In genomic region chr7:99420213-99420612, GRCh38 we compare ENCODE assay signal across 23 cellular contexts. TPM values are rescaled to one million over a fixed set of nuclear protein-coding genes. Genes with fewer than 3 reads are reported as not detected.
DNase-seq lines count a peak whose midpoint lies in the region; ATAC-seq, FAIRE-seq and TF ChIP-seq lines count a peak whose summit lies in the region.
"Had no signal": no experiment of that assay in that cellular context is flagged by ENCODE, and none has a peak within 500 bp of the region (broad histone marks: within the 10 kb centered on the region; RNA-seq: fewer than 3 reads in every experiment).

No MANE protein-coding gene starts in this region.

- H3K4me3 Mint-ChIP-seq in Caco-2 (ENCODE audit: unreplicated experiment): no peak overlapping the region
- H3K4me3 Mint-ChIP-seq in activated T-helper 17 cell treated with anti-CD3 and anti-CD28 coated beads, Interleukin-2, amount 50 U/mL, for 72 hours: no peak overlapping the region
- H3K4me3 Mint-ChIP-seq in naive thymus-derived CD4-positive, alpha-beta T cell: no peak overlapping the region
- no peak overlapping the region for H3K4me3 Mint-ChIP-seq in activated naive CD4-positive, alpha-beta T cell treated with anti-CD3 and anti-CD28 coated beads for 36 hours
- H3K4me3 Mint-ChIP-seq: CD14-positive monocyte had no signal

- H3K4me3 ChIP-seq in BLaER1: no peak overlapping the region
- H3K4me3 ChIP-seq in Caco-2 (ENCODE audit: low read depth, low read length): no peak overlapping the region
- no peak overlapping the region for H3K4me3 ChIP-seq in naive thymus-derived CD4-positive, alpha-beta T cell (ENCODE audit: low read length)
- no peak overlapping the region for H3K4me3 ChIP-seq in colonic mucosa

- no peak for TF ChIP-seq POLR2A in H54 (IDR thresholded peaks at IDR 0.05; ENCODE audit: low read depth, low read length)

- no peaks in the 10 kb centered on the region for H3K27me3 Mint-ChIP-seq in Caco-2 (ENCODE audit: insufficient read depth, unreplicated experiment)
- H3K27me3 Mint-ChIP-seq in activated T-helper 17 cell treated with anti-CD3 and anti-CD28 coated beads, Interleukin-2, amount 50 U/mL, for 72 hours: no peaks in the 10 kb centered on the region
- H3K27me3 Mint-ChIP-seq in naive thymus-derived CD4-positive, alpha-beta T cell: no peaks in the 10 kb centered on the region
- no peaks in the 10 kb centered on the region for H3K27me3 Mint-ChIP-seq in activated naive CD4-positive, alpha-beta T cell treated with anti-CD3 and anti-CD28 coated beads for 36 hours (ENCODE audit: low read depth)

- H3K36me3 ChIP-seq in BLaER1 (peaks cover 99% of the 10 kb centered on the region), Caco-2 (ENCODE audit: control insufficient read depth, insufficient read depth, low read length) (peaks cover 18% of the 10 kb centered on the region), colonic mucosa (peaks cover 40% of the 10 kb centered on the region)
- peaks cover 13 to 89% (median 17%) of the 10 kb centered on the region in 3 experiments for H3K36me3 ChIP-seq in naive thymus-derived CD4-positive, alpha-beta T cell (ENCODE audit: control insufficient read depth in 2 of 3, insufficient read depth in 3 of 3, low read length in 3 of 3)

- CTCF ChIA-PET in Caco-2 (lab: Charles Lee): interaction anchor here (0.8 to 1.1 kb wide), 2 partner anchors 8 to 12 kb away, joined by 3 read pairs; partner anchors contain the start of genes BUD31 and PDAP1
- CTCF ChIA-PET in naive thymus-derived CD4-positive, alpha-beta T cell (lab: Charles Lee): interaction anchor here (1.4 kb wide), 1 partner anchor 55 kb away, joined by 4 read pairs; no protein-coding TSS in a partner anchor
- CTCF ChIA-PET in activated naive CD4-positive, alpha-beta T cell treated with anti-CD3 and anti-CD28 coated beads for 36 hours (lab: Charles Lee): no interaction called here

- no TSS peak for BruUV-seq in Caco-2 (replicated peaks; lab: Mats Ljungman, UMichigan)

- no peak overlapping the region for H3K9ac ChIP-seq in BLaER1
- H3K9ac ChIP-seq in colonic mucosa (ENCODE audit: low read depth in 2 of 2, low read length in 2 of 2): no peak overlapping the region
- H3K9ac ChIP-seq: SK-N-SH had no signal

- H3K9me3 Mint-ChIP-seq in Caco-2 (ENCODE audit: unreplicated experiment): no peaks in the 10 kb centered on the region
- H3K9me3 Mint-ChIP-seq in activated T-helper 17 cell treated with anti-CD3 and anti-CD28 coated beads, Interleukin-2, amount 50 U/mL, for 72 hours: no peaks in the 10 kb centered on the region
- peaks cover 0 to 1% (median 0%) of the 10 kb centered on the region in 11 donors for H3K9me3 Mint-ChIP-seq in naive thymus-derived CD4-positive, alpha-beta T cell
- no peaks in the 10 kb centered on the region for H3K9me3 Mint-ChIP-seq in activated naive CD4-positive, alpha-beta T cell treated with anti-CD3 and anti-CD28 coated beads for 36 hours

- H3K27ac ChIP-seq in BLaER1 (peak overlapping the region; percentile 25; the same call in 1 of the 2 replicates), colonic mucosa (no peak overlapping the region)
- H3K27ac ChIP-seq in naive thymus-derived CD4-positive, alpha-beta T cell (ENCODE audit: low read depth, low read length): no peak overlapping the region

- H3K27ac Mint-ChIP-seq in Caco-2 (ENCODE audit: unreplicated experiment): peak overlapping the region; percentile 64
- peak overlapping the region; percentile 19 for H3K27ac Mint-ChIP-seq in activated T-helper 17 cell treated with anti-CD3 and anti-CD28 coated beads, Interleukin-2, amount 50 U/mL, for 72 hours
- peak overlapping the region in 2 of 9 donors; percentile 26 to 59 for H3K27ac Mint-ChIP-seq in naive thymus-derived CD4-positive, alpha-beta T cell
- H3K27ac Mint-ChIP-seq in activated naive CD4-positive, alpha-beta T cell treated with anti-CD3 and anti-CD28 coated beads for 36 hours: no peak overlapping the region

- peaks cover 100% of the 10 kb centered on the region for H3K36me3 Mint-ChIP-seq in Caco-2 (ENCODE audit: insufficient read depth, unreplicated experiment)
- H3K36me3 Mint-ChIP-seq in activated T-helper 17 cell treated with anti-CD3 and anti-CD28 coated beads, Interleukin-2, amount 50 U/mL, for 72 hours (ENCODE audit: low read depth): peaks cover 84% of the 10 kb centered on the region
- peaks cover 3 to 30% (median 9%) of the 10 kb centered on the region in 5 donors for H3K36me3 Mint-ChIP-seq in naive thymus-derived CD4-positive, alpha-beta T cell
- peaks cover 39% of the 10 kb centered on the region for H3K36me3 Mint-ChIP-seq in activated naive CD4-positive, alpha-beta T cell treated with anti-CD3 and anti-CD28 coated beads for 36 hours (ENCODE audit: low read depth)

- intact Hi-C loops in Caco-2 (cut with micrococcal nuclease; ENCODE audit: unreplicated experiment) (no loop called here), colonic mucosa (cut with DNase I) (no loop called here)
- intact Hi-C loops in naive thymus-derived CD4-positive, alpha-beta T cell (cut with micrococcal nuclease): no loop called here
- intact Hi-C loops in activated naive CD4-positive, alpha-beta T cell treated with anti-CD3 and anti-CD28 coated beads for 36 hours (cut with micrococcal nuclease): no loop called here

- peaks cover 14% of the 10 kb centered on the region for H3K4me1 ChIP-seq in BLaER1
- H3K4me1 ChIP-seq in Caco-2: no peaks in the 10 kb centered on the region
- H3K4me1 ChIP-seq in naive thymus-derived CD4-positive, alpha-beta T cell (ENCODE audit: control insufficient read depth in 2 of 2, insufficient read depth in 2 of 2, low read length in 2 of 2): no peaks in the 10 kb centered on the region
- no peaks in the 10 kb centered on the region for H3K4me1 ChIP-seq in colonic mucosa

- POLR2A ChIA-PET in Caco-2 (lab: Charles Lee): interaction anchor here (0.6 to 2.0 kb wide), 2 partner anchors 11 to 36 kb away, joined by 3 to 13 read pairs; partner anchors contain the start of genes BUD31 and PDAP1
- POLR2A ChIA-PET in naive thymus-derived CD4-positive, alpha-beta T cell (lab: Charles Lee): interaction anchor here (1.4 kb wide), 1 partner anchor 11 kb away, joined by 5 read pairs; the partner anchor contains the start of genes BUD31 and PDAP1

- peak overlapping the region; percentile 59 for H3K4me2 ChIP-seq in BLaER1
- H3K4me2 ChIP-seq: SK-N-SH had no signal

- H3K4me1 Mint-ChIP-seq in Caco-2 (ENCODE audit: low read depth, unreplicated experiment): peaks cover 9% of the 10 kb centered on the region
- H3K4me1 Mint-ChIP-seq in activated T-helper 17 cell treated with anti-CD3 and anti-CD28 coated beads, Interleukin-2, amount 50 U/mL, for 72 hours: peaks cover under 1% of the 10 kb centered on the region
- peaks cover 0 to under 1% (median 0%) of the 10 kb centered on the region in 7 donors for H3K4me1 Mint-ChIP-seq in naive thymus-derived CD4-positive, alpha-beta T cell
- H3K4me1 Mint-ChIP-seq in activated naive CD4-positive, alpha-beta T cell treated with anti-CD3 and anti-CD28 coated beads for 36 hours (ENCODE audit: low read depth): peaks cover 6% of the 10 kb centered on the region
- H3K4me1 Mint-ChIP-seq: CD14-positive monocyte had no signal

- no peak for FAIRE-seq in H54 (lab: Jason Lieb, UNC)
- FAIRE-seq: GM12892, GM18507, HepG2, RCC 7860 had no signal

- ATAC-seq in activated T-helper 17 cell treated with anti-CD3 and anti-CD28 coated beads, Interleukin-2, amount 50 U/mL, for 72 hours (replicated peaks): no peak
- ATAC-seq in naive thymus-derived CD4-positive, alpha-beta T cell: peak; percentile 9

- no peak for TF ChIP-seq CTCF in Caco-2 (IDR thresholded peaks at IDR 0.05; ENCODE audit: insufficient read depth in 1 of 2, low read depth in 1 of 2, low read length in 1 of 2, severe bottlenecking in 1 of 2, unreplicated experiment in 1 of 2)
- TF ChIP-seq CTCF in colonic mucosa (IDR thresholded peaks at IDR 0.05): no peak

- H3K9me3 ChIP-seq in BLaER1: no peaks in the 10 kb centered on the region
- no peaks in the 10 kb centered on the region for H3K9me3 ChIP-seq in Caco-2
- H3K9me3 ChIP-seq in naive thymus-derived CD4-positive, alpha-beta T cell (ENCODE audit: control insufficient read depth in 2 of 3, low read length in 3 of 3): no peaks in the 10 kb centered on the region
- H3K9me3 ChIP-seq in colonic mucosa: no peaks in the 10 kb centered on the region
- H3K9me3 ChIP-seq: SK-N-SH had no signal

- no peak for DNase-seq in Caco-2
- no peak for DNase-seq in naive thymus-derived CD4-positive, alpha-beta T cell
- DNase-seq in H54 (ENCODE audit: insufficient read length, low spot score): no peak
- DNase-seq in colonic mucosa: no peak
- DNase-seq in activated naive CD4-positive, alpha-beta T cell treated with anti-CD3 and anti-CD28 coated beads for 36 hours: no peak
- DNase-seq: ACHN, EL, GOT3, KG1, MV-4-11, NCI-H1694 treated with DMSO at 0.1 percent for 48 hours, NCI-H2107, NCI-H510A, NCI-H774, SHP77, SK-N-SH had no signal

- H4K20me1 ChIP-seq in BLaER1: peaks cover 98% of the 10 kb centered on the region

- H3K27me3 ChIP-seq in BLaER1: no peaks in the 10 kb centered on the region
- no peaks in the 10 kb centered on the region for H3K27me3 ChIP-seq in Caco-2 (replicated peaks; ENCODE audit: control insufficient read depth, insufficient read depth, low read length)
- no peaks in the 10 kb centered on the region for H3K27me3 ChIP-seq in naive thymus-derived CD4-positive, alpha-beta T cell (ENCODE audit: control insufficient read depth in 2 of 2, insufficient read depth in 2 of 2, low read length in 2 of 2)
- no peaks in the 10 kb centered on the region for H3K27me3 ChIP-seq in colonic mucosa

RNA-seq across cellular contexts. Expression of gene BUD31, which starts 11.4 kb away (rescaled TPM):
- total RNA-seq in Caco-2 (2022) (199 and 220 TPM in 2 replicates), colonic mucosa (100 to 1,000 TPM in 1 of 2 donors, 10 to 100 TPM in 1; 82.8 to 113 TPM)
- 100 to 1,000 TPM in 1 of 2 donors, 10 to 100 TPM in 1; 96.1 to 138 TPM for total RNA-seq in activated T-helper 17 cell treated with anti-CD3 and anti-CD28 coated beads, Interleukin-2, amount 50 U/mL, for 72 hours
- 100 to 1,000 TPM in 2 of 5 experiments, 10 to 100 TPM in 3; 55.2 to 134 (median 83.9) TPM for total RNA-seq in naive thymus-derived CD4-positive, alpha-beta T cell
- 100 to 1,000 TPM; 148 to 173 TPM for polyA plus RNA-seq in naive thymus-derived CD4-positive, alpha-beta T cell
- 100 to 1,000 TPM; 160 to 176 TPM for total RNA-seq in activated naive CD4-positive, alpha-beta T cell treated with anti-CD3 and anti-CD28 coated beads for 36 hours

RNA-seq across cellular contexts. Expression of gene PDAP1, which starts 11.8 kb away (rescaled TPM):
- total RNA-seq in Caco-2 (2022) (180 and 191 TPM in 2 replicates), colonic mucosa (100 to 1,000 TPM in 1 of 2 donors, 10 to 100 TPM in 1; 79.7 to 133 TPM)
- 100 to 1,000 TPM in 1 of 2 donors, 10 to 100 TPM in 1; 73.7 to 129 TPM for total RNA-seq in activated T-helper 17 cell treated with anti-CD3 and anti-CD28 coated beads, Interleukin-2, amount 50 U/mL, for 72 hours
- 100 to 1,000 TPM in 1 of 5 experiments, 10 to 100 TPM in 4; 42.8 to 104 (median 64.0) TPM for total RNA-seq in naive thymus-derived CD4-positive, alpha-beta T cell
- 10 to 100 TPM; 38.4 to 41.2 TPM for polyA plus RNA-seq in naive thymus-derived CD4-positive, alpha-beta T cell
- total RNA-seq in activated naive CD4-positive, alpha-beta T cell treated with anti-CD3 and anti-CD28 coated beads for 36 hours: 100 to 1,000 TPM; 169 to 194 TPM

RNA-seq across cellular contexts. Expression of gene PTCD1, which starts 18.4 kb away (rescaled TPM):
- 59.6 TPM in 2 replicates for total RNA-seq in Caco-2 (2022)
- 1 to 10 TPM; 4.3 to 5.4 TPM for total RNA-seq in activated T-helper 17 cell treated with anti-CD3 and anti-CD28 coated beads, Interleukin-2, amount 50 U/mL, for 72 hours
- 10 to 100 TPM in 2 of 5 experiments, 1 to 10 TPM in 3; 4.0 to 10.8 (median 8.8) TPM for total RNA-seq in naive thymus-derived CD4-positive, alpha-beta T cell
- 1 to 10 TPM; 3.7 to 4.2 TPM for polyA plus RNA-seq in naive thymus-derived CD4-positive, alpha-beta T cell
- total RNA-seq in colonic mucosa: 1 to 10 TPM; 4.5 to 7.6 TPM
- 1 to 10 TPM; 3.5 to 5.1 TPM for total RNA-seq in activated naive CD4-positive, alpha-beta T cell treated with anti-CD3 and anti-CD28 coated beads for 36 hours

RNA-seq across cellular contexts. Expression of gene CPSF4, which starts 18.5 kb away (rescaled TPM):
- 133 and 158 TPM in 2 replicates for total RNA-seq in Caco-2 (2022)
- total RNA-seq in activated T-helper 17 cell treated with anti-CD3 and anti-CD28 coated beads, Interleukin-2, amount 50 U/mL, for 72 hours: 10 to 100 TPM; 36.8 to 38.9 TPM
- total RNA-seq in naive thymus-derived CD4-positive, alpha-beta T cell: 10 to 100 TPM; 36.3 to 69.4 (median 45.7) TPM
- 10 to 100 TPM; 22.4 to 28.3 TPM for polyA plus RNA-seq in naive thymus-derived CD4-positive, alpha-beta T cell
- total RNA-seq in colonic mucosa: 10 to 100 TPM; 16.6 to 39.2 TPM
- 10 to 100 TPM; 70.6 to 73.5 TPM for total RNA-seq in activated naive CD4-positive, alpha-beta T cell treated with anti-CD3 and anti-CD28 coated beads for 36 hours

RNA-seq across cellular contexts. Expression of gene ARPC1B, which starts 45.7 kb away (rescaled TPM):
- total RNA-seq in Caco-2 (2022) (128 and 135 TPM in 2 replicates), colonic mucosa (100 to 1,000 TPM; 141 to 143 TPM)
- total RNA-seq in activated T-helper 17 cell treated with anti-CD3 and anti-CD28 coated beads, Interleukin-2, amount 50 U/mL, for 72 hours: 100 to 1,000 TPM; 223 to 410 TPM
- 100 to 1,000 TPM in 4 of 5 experiments, 10 to 100 TPM in 1; 88.1 to 364 (median 141) TPM for total RNA-seq in naive thymus-derived CD4-positive, alpha-beta T cell
- 100 to 1,000 TPM; 379 to 575 TPM for polyA plus RNA-seq in naive thymus-derived CD4-positive, alpha-beta T cell
- 100 to 1,000 TPM; 334 to 345 TPM for total RNA-seq in activated naive CD4-positive, alpha-beta T cell treated with anti-CD3 and anti-CD28 coated beads for 36 hours
